Comparison of ENCODE assay signal across 26 cellular contexts in genomic region chr7:32360127-32360526, GRCh38.
"Had no signal": no experiment of that assay in that cellular context is flagged by ENCODE, and none has a peak within 500 bp of the region (broad histone marks: within the 10 kb centered on the region; RNA-seq: fewer than 3 reads in every experiment).

No MANE protein-coding gene starts in this region.

- FAIRE-seq: endometrium, frontal cortex, islet of Langerhans, keratinocyte had no signal

- H3K4me1 Mint-ChIP-seq: endodermal cell, mesothelial cell of epicardium, naive B cell had no signal

- H3K27me3 ChIP-seq: colonic mucosa had no signal

- H3K27ac Mint-ChIP-seq: dendritic cell treated with granulocyte-macrophage colony-stimulating factor and Interleukin-4, amounts not matched to agents 40 ng/mL and 50 ng/mL, for 4 days; effector memory CD8-positive, alpha-beta T cell; endodermal cell; mesothelial cell of epicardium; naive B cell had no signal

- H3K4me3 ChIP-seq: colonic mucosa, gastroesophageal sphincter, heart right ventricle, left lung, lower lobe of right lung, mucosa of descending colon had no signal

- H3K9me3 ChIP-seq: colonic mucosa, heart right ventricle, left lung, lower lobe of right lung, mucosa of descending colon had no signal

- H3K36me3 Mint-ChIP-seq: mesothelial cell of epicardium; naive B cell; naive thymus-derived CD8-positive, alpha-beta T cell had no signal

- H3K9me3 Mint-ChIP-seq: dendritic cell treated with granulocyte-macrophage colony-stimulating factor and Interleukin-4, amounts not matched to agents 40 ng/mL and 50 ng/mL, for 4 days; effector memory CD8-positive, alpha-beta T cell; endodermal cell; mesothelial cell of epicardium had no signal

- H3K27ac ChIP-seq: colonic mucosa, epithelial cell of prostate, foreskin keratinocyte, gastroesophageal sphincter, heart right ventricle, left lung, lower lobe of right lung had no signal

- H3K36me3 ChIP-seq: colonic mucosa, gastroesophageal sphincter, heart right ventricle, left lung, lower lobe of right lung had no signal

- H3K27me3 Mint-ChIP-seq: dendritic cell treated with granulocyte-macrophage colony-stimulating factor and Interleukin-4, amounts not matched to agents 40 ng/mL and 50 ng/mL, for 4 days had no signal

- H3K4me1 ChIP-seq: colonic mucosa, foreskin keratinocyte, gastroesophageal sphincter, left lung, lower lobe of right lung had no signal

- DNase-seq: colonic mucosa; cortex of kidney; effector CD8-positive, alpha-beta T cell; effector memory CD8-positive, alpha-beta T cell; endodermal cell; erythroblast; foreskin keratinocyte; heart right ventricle; hippocampal formation; left cardiac atrium; left lung; left ventricle myocardium superior; lower lobe of right lung; mesenchymal stem cell; mucosa of descending colon; naive B cell; naive thymus-derived CD8-positive, alpha-beta T cell had no signal

- H3K4me3 Mint-ChIP-seq: dendritic cell treated with granulocyte-macrophage colony-stimulating factor and Interleukin-4, amounts not matched to agents 40 ng/mL and 50 ng/mL, for 4 days; effector memory CD8-positive, alpha-beta T cell; endodermal cell; mesothelial cell of epicardium; naive B cell; naive thymus-derived CD8-positive, alpha-beta T cell had no signal

- ATAC-seq: effector memory CD8-positive, alpha-beta T cell; esophagus mucosa; foreskin keratinocyte; gastroesophageal sphincter; heart right ventricle; left cardiac atrium; left lung; left ventricle myocardium superior; lower lobe of right lung; mucosa of descending colon; naive thymus-derived CD8-positive, alpha-beta T cell had no signal
